In the genomic region with DNA sequence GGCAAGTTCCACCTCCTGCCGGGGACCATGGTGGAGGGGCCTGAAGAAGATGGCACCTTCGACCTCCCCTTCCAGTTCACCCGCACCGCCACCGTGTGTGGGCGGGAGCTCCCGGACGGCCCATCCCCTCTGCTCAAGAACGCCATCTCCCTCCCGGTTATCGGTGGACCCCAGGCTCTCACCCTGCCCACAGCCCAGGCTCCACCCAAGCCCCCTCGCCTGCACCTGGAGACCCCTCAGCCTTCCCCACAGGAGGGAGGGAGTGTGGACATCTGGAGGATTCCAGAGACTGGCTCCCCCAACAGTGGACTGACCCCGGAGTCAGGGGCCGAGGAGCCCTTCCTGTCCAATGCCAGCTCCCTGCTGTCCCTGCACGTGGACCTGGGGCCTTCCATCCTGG, we compare ENCODE assay signal across 1 cellular context.
TF ChIP-seq lines count a peak whose summit lies in the region.

No MANE protein-coding gene starts in this region.

TF ChIP-seq in WTC11, 78 proteins besides CTCF, POLR2A, EP300 and RAD21:
- TF ChIP-seq GRHL2 (CRISPR knock-in tag; IDR thresholded peaks at IDR 0.05; ENCODE audit: insufficient replicate concordance, severe bottlenecking) (no peak), ETV6 (CRISPR knock-in tag; IDR thresholded peaks at IDR 0.05) (no peak), GTF2I (CRISPR knock-in tag; conservative IDR thresholded peaks at IDR 0.05) (no peak), JAZF1 (CRISPR knock-in tag; IDR thresholded peaks at IDR 0.05) (no peak), ZNF396 (CRISPR knock-in tag; IDR thresholded peaks at IDR 0.05; ENCODE audit: borderline replicate concordance) (no peak)
TF ChIP-seq in WTC11: peak in this region for 0.
